In genomic region chr16:89417352-89417751, GRCh38 we compare ENCODE assay signal across 1 cellular context.
A peak's percentile ranks its signal among the peaks of the same experiment; 100 is the strongest.
TF ChIP-seq lines count a peak whose summit lies in the region.

No MANE protein-coding gene starts in this region.

TF ChIP-seq in WTC11, 78 proteins besides CTCF, POLR2A, EP300 and RAD21:
- no peak for TF ChIP-seq ZNF232 (CRISPR knock-in tag; IDR thresholded peaks at IDR 0.05)
- peak; percentile 63; the same call in 1 of the 2 replicates for TF ChIP-seq GABPB1 (CRISPR knock-in tag; IDR thresholded peaks at IDR 0.05)
TF ChIP-seq in WTC11: peak in this region for 1.
